1 cellular context compared by ENCODE assay signal in the genomic region with DNA sequence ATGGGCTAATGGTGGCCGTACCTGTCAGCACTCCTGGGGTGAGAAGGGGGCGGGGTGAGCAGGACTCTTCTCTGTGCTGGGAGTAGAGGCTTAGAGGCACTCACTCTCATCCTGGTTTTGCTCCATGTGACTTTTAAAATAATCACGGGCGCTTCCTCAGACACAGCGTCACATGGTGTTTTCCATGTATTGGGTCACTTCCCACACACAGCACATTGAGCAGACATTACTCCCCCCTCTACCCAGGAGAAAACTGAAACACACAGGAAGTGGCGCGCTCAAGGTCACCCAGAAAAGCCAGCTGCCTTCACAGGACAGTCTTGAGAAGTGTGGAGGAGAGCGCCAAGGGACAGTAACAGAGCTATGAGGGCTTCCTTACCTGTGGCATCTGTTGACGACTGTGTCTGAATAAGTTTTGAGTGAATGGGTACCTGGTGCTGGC.
TF ChIP-seq lines count a peak whose summit lies in the region.

No MANE protein-coding gene starts in this region.

TF ChIP-seq in HepG2, 621 proteins besides CTCF, POLR2A, EP300 and RAD21 (continued from another document and continues in another):
- TF ChIP-seq, protein P1, sequence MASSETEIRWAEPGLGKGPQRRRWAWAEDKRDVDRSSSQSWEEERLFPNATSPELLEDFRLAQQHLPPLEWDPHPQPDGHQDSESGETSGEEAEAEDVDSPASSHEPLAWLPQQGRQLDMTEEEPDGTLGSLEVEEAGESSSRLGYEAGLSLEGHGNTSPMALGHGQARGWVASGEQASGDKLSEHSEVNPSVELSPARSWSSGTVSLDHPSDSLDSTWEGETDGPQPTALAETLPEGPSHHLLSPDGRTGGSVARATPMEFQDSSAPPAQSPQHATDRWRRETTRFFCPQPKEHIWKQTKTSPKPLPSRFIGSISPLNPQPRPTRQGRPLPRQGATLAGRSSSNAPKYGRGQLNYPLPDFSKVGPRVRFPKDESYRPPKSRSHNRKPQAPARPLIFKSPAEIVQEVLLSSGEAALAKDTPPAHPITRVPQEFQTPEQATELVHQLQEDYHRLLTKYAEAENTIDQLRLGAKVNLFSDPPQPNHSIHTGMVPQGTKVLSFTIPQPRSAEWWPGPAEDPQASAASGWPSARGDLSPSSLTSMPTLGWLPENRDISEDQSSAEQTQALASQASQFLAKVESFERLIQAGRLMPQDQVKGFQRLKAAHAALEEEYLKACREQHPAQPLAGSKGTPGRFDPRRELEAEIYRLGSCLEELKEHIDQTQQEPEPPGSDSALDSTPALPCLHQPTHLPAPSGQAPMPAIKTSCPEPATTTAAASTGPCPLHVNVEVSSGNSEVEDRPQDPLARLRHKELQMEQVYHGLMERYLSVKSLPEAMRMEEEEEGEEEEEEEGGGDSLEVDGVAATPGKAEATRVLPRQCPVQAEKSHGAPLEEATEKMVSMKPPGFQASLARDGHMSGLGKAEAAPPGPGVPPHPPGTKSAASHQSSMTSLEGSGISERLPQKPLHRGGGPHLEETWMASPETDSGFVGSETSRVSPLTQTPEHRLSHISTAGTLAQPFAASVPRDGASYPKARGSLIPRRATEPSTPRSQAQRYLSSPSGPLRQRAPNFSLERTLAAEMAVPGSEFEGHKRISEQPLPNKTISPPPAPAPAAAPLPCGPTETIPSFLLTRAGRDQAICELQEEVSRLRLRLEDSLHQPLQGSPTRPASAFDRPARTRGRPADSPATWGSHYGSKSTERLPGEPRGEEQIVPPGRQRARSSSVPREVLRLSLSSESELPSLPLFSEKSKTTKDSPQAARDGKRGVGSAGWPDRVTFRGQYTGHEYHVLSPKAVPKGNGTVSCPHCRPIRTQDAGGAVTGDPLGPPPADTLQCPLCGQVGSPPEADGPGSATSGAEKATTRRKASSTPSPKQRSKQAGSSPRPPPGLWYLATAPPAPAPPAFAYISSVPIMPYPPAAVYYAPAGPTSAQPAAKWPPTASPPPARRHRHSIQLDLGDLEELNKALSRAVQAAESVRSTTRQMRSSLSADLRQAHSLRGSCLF (CRISPR knock-in tag; IDR thresholded peaks at IDR 0.05; ENCODE audit: borderline replicate concordance): no peak
- no peak for TF ChIP-seq ZBTB7A (CRISPR knock-in tag; IDR thresholded peaks at IDR 0.05)
- TF ChIP-seq ZNF788 (CRISPR knock-in tag; IDR thresholded peaks at IDR 0.05; ENCODE audit: borderline replicate concordance): no peak
- TF ChIP-seq ZNF264 (CRISPR knock-in tag; IDR thresholded peaks at IDR 0.05): no peak
- TF ChIP-seq YY1 (IDR thresholded peaks at IDR 0.05; ENCODE audit: insufficient read depth, insufficient replicate concordance, low read depth, low read length): no peak
- TF ChIP-seq ZNF441 (CRISPR knock-in tag; IDR thresholded peaks at IDR 0.05; ENCODE audit: borderline replicate concordance): 0 out of 2 replicates have a peak, but pooled peaks have one; percentile 54
- TF ChIP-seq, protein P2, sequence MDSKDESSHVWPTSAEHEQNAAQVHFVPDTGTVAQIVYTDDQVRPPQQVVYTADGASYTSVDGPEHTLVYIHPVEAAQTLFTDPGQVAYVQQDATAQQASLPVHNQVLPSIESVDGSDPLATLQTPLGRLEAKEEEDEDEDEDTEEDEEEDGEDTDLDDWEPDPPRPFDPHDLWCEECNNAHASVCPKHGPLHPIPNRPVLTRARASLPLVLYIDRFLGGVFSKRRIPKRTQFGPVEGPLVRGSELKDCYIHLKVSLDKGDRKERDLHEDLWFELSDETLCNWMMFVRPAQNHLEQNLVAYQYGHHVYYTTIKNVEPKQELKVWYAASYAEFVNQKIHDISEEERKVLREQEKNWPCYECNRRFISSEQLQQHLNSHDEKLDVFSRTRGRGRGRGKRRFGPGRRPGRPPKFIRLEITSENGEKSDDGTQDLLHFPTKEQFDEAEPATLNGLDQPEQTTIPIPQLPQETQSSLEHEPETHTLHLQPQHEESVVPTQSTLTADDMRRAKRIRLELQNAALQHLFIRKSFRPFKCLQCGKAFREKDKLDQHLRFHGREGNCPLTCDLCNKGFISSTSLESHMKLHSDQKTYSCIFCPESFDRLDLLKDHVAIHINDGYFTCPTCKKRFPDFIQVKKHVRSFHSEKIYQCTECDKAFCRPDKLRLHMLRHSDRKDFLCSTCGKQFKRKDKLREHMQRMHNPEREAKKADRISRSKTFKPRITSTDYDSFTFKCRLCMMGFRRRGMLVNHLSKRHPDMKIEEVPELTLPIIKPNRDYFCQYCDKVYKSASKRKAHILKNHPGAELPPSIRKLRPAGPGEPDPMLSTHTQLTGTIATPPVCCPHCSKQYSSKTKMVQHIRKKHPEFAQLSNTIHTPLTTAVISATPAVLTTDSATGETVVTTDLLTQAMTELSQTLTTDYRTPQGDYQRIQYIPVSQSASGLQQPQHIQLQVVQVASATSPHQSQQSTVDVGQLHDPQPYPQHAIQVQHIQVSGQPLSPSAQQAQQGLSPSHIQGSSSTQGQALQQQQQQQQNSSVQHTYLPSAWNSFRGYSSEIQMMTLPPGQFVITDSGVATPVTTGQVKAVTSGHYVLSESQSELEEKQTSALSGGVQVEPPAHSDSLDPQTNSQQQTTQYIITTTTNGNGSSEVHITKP (CRISPR knock-in tag; IDR thresholded peaks at IDR 0.05; ENCODE audit: low read depth): no peak
- no peak for TF ChIP-seq ADNP (CRISPR knock-in tag; IDR thresholded peaks at IDR 0.05)
- TF ChIP-seq SMARCC2 (IDR thresholded peaks at IDR 0.05): no peak
- TF ChIP-seq, protein P3, sequence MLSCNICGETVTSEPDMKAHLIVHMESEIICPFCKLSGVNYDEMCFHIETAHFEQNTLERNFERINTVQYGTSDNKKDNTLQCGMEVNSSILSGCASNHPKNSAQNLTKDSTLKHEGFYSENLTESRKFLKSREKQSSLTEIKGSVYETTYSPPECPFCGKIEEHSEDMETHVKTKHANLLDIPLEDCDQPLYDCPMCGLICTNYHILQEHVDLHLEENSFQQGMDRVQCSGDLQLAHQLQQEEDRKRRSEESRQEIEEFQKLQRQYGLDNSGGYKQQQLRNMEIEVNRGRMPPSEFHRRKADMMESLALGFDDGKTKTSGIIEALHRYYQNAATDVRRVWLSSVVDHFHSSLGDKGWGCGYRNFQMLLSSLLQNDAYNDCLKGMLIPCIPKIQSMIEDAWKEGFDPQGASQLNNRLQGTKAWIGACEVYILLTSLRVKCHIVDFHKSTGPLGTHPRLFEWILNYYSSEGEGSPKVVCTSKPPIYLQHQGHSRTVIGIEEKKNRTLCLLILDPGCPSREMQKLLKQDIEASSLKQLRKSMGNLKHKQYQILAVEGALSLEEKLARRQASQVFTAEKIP (CRISPR knock-in tag; IDR thresholded peaks at IDR 0.05; ENCODE audit: borderline replicate concordance): no peak
- TF ChIP-seq ZNF557 (CRISPR knock-in tag; IDR thresholded peaks at IDR 0.05): no peak
- TF ChIP-seq, protein P4, sequence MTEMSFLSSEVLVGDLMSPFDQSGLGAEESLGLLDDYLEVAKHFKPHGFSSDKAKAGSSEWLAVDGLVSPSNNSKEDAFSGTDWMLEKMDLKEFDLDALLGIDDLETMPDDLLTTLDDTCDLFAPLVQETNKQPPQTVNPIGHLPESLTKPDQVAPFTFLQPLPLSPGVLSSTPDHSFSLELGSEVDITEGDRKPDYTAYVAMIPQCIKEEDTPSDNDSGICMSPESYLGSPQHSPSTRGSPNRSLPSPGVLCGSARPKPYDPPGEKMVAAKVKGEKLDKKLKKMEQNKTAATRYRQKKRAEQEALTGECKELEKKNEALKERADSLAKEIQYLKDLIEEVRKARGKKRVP (CRISPR knock-in tag; IDR thresholded peaks at IDR 0.05): peak in 1 of 2 experiments; percentile 37; a peak in 1 of 4 replicates
- TF ChIP-seq, protein P5, sequence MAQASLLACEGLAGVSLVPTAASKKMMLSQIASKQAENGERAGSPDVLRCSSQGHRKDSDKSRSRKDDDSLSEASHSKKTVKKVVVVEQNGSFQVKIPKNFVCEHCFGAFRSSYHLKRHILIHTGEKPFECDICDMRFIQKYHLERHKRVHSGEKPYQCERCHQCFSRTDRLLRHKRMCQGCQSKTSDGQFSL (CRISPR knock-in tag; IDR thresholded peaks at IDR 0.05): no peak
- no peak for TF ChIP-seq ARID2 (CRISPR knock-in tag; IDR thresholded peaks at IDR 0.05; ENCODE audit: borderline replicate concordance)
- TF ChIP-seq, protein P6, sequence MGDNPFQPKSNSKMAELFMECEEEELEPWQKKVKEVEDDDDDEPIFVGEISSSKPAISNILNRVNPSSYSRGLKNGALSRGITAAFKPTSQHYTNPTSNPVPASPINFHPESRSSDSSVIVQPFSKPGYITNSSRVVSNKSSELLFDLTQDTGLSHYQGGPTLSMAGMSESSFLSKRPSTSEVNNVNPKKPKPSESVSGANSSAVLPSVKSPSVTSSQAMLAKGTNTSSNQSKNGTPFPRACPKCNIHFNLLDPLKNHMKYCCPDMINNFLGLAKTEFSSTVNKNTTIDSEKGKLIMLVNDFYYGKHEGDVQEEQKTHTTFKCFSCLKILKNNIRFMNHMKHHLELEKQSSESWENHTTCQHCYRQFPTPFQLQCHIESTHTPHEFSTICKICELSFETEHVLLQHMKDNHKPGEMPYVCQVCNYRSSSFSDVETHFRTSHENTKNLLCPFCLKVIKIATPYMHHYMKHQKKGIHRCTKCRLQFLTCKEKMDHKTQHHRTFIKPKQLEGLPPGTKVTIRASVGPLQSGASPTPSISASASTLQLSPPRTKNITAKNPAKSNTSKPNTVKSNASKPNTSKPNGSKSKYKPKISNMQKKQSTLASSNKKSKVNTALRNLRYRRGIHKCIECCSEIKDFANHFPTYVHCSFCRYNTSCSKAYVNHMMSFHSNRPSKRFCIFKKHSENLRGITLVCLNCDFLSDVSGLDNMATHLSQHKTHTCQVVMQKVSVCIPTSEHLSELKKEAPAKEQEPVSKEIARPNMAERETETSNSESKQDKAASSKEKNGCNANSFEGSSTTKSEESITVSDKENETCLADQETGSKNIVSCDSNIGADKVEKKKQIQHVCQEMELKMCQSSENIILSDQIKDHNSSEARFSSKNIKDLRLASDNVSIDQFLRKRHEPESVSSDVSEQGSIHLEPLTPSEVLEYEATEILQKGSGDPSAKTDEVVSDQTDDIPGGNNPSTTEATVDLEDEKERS (CRISPR knock-in tag; IDR thresholded peaks at IDR 0.05): no peak
- no peak for TF ChIP-seq RFXANK (CRISPR knock-in tag; IDR thresholded peaks at IDR 0.05)
- TF ChIP-seq ZNF230 (CRISPR knock-in tag; IDR thresholded peaks at IDR 0.05): no peak
- no peak for TF ChIP-seq ZNF335 (CRISPR knock-in tag; IDR thresholded peaks at IDR 0.05)
- no peak for TF ChIP-seq KLF12 (CRISPR knock-in tag; IDR thresholded peaks at IDR 0.05; ENCODE audit: borderline replicate concordance)
- no peak for TF ChIP-seq ZNF709 (CRISPR knock-in tag; IDR thresholded peaks at IDR 0.05)
- peak; percentile 31; the same call in 1 of the 2 replicates for TF ChIP-seq KAT8 (CRISPR knock-in tag; IDR thresholded peaks at IDR 0.05)
- TF ChIP-seq GTF3A (CRISPR knock-in tag; conservative IDR thresholded peaks at IDR 0.05): no peak
- TF ChIP-seq NCOA1 (CRISPR knock-in tag; IDR thresholded peaks at IDR 0.05): no peak
- TF ChIP-seq ZNF296 (CRISPR knock-in tag; conservative IDR thresholded peaks at IDR 0.05): no peak
- no peak for TF ChIP-seq RNF2 (conservative IDR thresholded peaks at IDR 0.05; ENCODE audit: low read depth)
- TF ChIP-seq, protein P7, sequence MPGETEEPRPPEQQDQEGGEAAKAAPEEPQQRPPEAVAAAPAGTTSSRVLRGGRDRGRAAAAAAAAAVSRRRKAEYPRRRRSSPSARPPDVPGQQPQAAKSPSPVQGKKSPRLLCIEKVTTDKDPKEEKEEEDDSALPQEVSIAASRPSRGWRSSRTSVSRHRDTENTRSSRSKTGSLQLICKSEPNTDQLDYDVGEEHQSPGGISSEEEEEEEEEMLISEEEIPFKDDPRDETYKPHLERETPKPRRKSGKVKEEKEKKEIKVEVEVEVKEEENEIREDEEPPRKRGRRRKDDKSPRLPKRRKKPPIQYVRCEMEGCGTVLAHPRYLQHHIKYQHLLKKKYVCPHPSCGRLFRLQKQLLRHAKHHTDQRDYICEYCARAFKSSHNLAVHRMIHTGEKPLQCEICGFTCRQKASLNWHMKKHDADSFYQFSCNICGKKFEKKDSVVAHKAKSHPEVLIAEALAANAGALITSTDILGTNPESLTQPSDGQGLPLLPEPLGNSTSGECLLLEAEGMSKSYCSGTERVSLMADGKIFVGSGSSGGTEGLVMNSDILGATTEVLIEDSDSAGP (CRISPR knock-in tag; IDR thresholded peaks at IDR 0.05; ENCODE audit: borderline replicate concordance): no peak; the same call in 1 of the 2 replicates
- TF ChIP-seq SAFB2 (CRISPR knock-in tag; IDR thresholded peaks at IDR 0.05; ENCODE audit: borderline replicate concordance, low read depth): no peak
- TF ChIP-seq, protein P8, sequence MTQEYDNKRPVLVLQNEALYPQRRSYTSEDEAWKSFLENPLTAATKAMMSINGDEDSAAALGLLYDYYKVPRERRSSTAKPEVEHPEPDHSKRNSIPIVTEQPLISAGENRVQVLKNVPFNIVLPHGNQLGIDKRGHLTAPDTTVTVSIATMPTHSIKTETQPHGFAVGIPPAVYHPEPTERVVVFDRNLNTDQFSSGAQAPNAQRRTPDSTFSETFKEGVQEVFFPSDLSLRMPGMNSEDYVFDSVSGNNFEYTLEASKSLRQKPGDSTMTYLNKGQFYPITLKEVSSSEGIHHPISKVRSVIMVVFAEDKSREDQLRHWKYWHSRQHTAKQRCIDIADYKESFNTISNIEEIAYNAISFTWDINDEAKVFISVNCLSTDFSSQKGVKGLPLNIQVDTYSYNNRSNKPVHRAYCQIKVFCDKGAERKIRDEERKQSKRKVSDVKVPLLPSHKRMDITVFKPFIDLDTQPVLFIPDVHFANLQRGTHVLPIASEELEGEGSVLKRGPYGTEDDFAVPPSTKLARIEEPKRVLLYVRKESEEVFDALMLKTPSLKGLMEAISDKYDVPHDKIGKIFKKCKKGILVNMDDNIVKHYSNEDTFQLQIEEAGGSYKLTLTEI (CRISPR knock-in tag; conservative IDR thresholded peaks at IDR 0.05): no peak
- TF ChIP-seq ZFP62 (CRISPR knock-in tag; IDR thresholded peaks at IDR 0.05): no peak
- TF ChIP-seq, protein P9, sequence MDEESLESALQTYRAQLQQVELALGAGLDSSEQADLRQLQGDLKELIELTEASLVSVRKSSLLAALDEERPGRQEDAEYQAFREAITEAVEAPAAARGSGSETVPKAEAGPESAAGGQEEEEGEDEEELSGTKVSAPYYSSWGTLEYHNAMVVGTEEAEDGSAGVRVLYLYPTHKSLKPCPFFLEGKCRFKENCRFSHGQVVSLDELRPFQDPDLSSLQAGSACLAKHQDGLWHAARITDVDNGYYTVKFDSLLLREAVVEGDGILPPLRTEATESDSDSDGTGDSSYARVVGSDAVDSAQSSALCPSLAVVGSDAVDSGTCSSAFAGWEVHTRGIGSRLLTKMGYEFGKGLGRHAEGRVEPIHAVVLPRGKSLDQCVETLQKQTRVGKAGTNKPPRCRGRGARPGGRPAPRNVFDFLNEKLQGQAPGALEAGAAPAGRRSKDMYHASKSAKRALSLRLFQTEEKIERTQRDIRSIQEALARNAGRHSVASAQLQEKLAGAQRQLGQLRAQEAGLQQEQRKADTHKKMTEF (CRISPR knock-in tag; IDR thresholded peaks at IDR 0.05): no peak; the same call in 1 of the 2 replicates
- TF ChIP-seq SIN3B (IDR thresholded peaks at IDR 0.05; ENCODE audit: low read length): no peak
- TF ChIP-seq PHF8 (CRISPR knock-in tag; IDR thresholded peaks at IDR 0.05): no peak; the same call in 1 of the 2 replicates
- TF ChIP-seq ARNTL (CRISPR knock-in tag; IDR thresholded peaks at IDR 0.05): peak; percentile 75; the same call in 1 of the 2 replicates
- TF ChIP-seq, protein P10, sequence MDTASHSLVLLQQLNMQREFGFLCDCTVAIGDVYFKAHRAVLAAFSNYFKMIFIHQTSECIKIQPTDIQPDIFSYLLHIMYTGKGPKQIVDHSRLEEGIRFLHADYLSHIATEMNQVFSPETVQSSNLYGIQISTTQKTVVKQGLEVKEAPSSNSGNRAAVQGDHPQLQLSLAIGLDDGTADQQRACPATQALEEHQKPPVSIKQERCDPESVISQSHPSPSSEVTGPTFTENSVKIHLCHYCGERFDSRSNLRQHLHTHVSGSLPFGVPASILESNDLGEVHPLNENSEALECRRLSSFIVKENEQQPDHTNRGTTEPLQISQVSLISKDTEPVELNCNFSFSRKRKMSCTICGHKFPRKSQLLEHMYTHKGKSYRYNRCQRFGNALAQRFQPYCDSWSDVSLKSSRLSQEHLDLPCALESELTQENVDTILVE (CRISPR knock-in tag; IDR thresholded peaks at IDR 0.05): no peak
- no peak for TF ChIP-seq RARG (CRISPR knock-in tag; IDR thresholded peaks at IDR 0.05; ENCODE audit: low read depth)
- TF ChIP-seq HOXA9 (CRISPR knock-in tag; IDR thresholded peaks at IDR 0.05; ENCODE audit: borderline replicate concordance): no peak
